24 cellular contexts compared by ENCODE assay signal in genomic region chr19:5059191-5059579, GRCh38.
DNase-seq lines count a peak whose midpoint lies in the region; ATAC-seq and TF ChIP-seq lines count a peak whose summit lies in the region.
"Had no signal": no experiment of that assay in that cellular context is flagged by ENCODE, and none has a peak within 500 bp of the region (broad histone marks: within the 10 kb centered on the region; RNA-seq: fewer than 3 reads in every experiment).

No MANE protein-coding gene starts in this region.

- H3K4me1 ChIP-seq in liver (ENCODE audit: control insufficient read depth in 4 of 4, insufficient read depth in 4 of 4, low read length in 3 of 4), result peaks cover 2 to 14% (median 11%) of the 10 kb centered on the region in 4 donors
- peaks cover 0 to 14% (median 7%) of the 10 kb centered on the region in 4 donors for H3K4me1 ChIP-seq in right lobe of liver
- H3K4me1 ChIP-seq in neural progenitor cell, result peaks cover 25% of the 10 kb centered on the region
- H3K4me1 ChIP-seq: BLaER1, Caco-2, spleen had no signal

- H3K27me3 ChIP-seq in liver (ENCODE audit: control insufficient read depth in 4 of 4, insufficient read depth in 4 of 4, low read length in 3 of 4) (no peaks in the 10 kb centered on the region), right lobe of liver (no peaks in the 10 kb centered on the region), neural progenitor cell (no peaks in the 10 kb centered on the region)
- H3K27me3 ChIP-seq: BLaER1, spleen, tibial nerve had no signal

- H3K4me1 Mint-ChIP-seq in neural progenitor cell (peaks cover 25% of the 10 kb centered on the region), mesothelial cell of epicardium (peaks cover 4% of the 10 kb centered on the region)

- 86% methylated on average over 21 of the region's 21 CpGs for WGBS in liver
- 20% methylated on average over 1 of the region's 21 CpGs for WGBS in right lobe of liver (ENCODE audit: insufficient coverage, low coverage, low lambda C conversion rate, missing lambda C conversion rate)

- TF ChIP-seq CTCF in liver (IDR thresholded peaks at IDR 0.05; ENCODE audit: low read depth, low read length, missing input control) (no peak), right lobe of liver (IDR thresholded peaks at IDR 0.05) (no peak), coronary artery (IDR thresholded peaks at IDR 0.05) (no peak), neural progenitor cell (IDR thresholded peaks at IDR 0.05) (no peak), mesothelial cell of epicardium (IDR thresholded peaks at IDR 0.05; ENCODE audit: unreplicated experiment) (no peak)

- H3K9me3 Mint-ChIP-seq in neural progenitor cell, result peaks cover 10% of the 10 kb centered on the region
- peaks cover 6% of the 10 kb centered on the region for H3K9me3 Mint-ChIP-seq in mesothelial cell of epicardium

- H3K36me3 ChIP-seq in liver (ENCODE audit: control insufficient read depth in 4 of 4, insufficient read depth in 3 of 4, low read depth in 1 of 4, low read length in 3 of 4) (peaks cover 12 to 22% (median 14%) of the 10 kb centered on the region in 4 donors), right lobe of liver (peaks cover 0 to 23% (median 0%) of the 10 kb centered on the region in 4 donors), neural progenitor cell (peaks cover 3% of the 10 kb centered on the region)

- no peak overlapping the region for H3K4me2 ChIP-seq in neural progenitor cell
- H3K4me2 ChIP-seq: BLaER1, GM23338 had no signal

- H3K4me3 ChIP-seq in liver (ENCODE audit: low read depth in 1 of 3, low read length in 3 of 3), result no peak overlapping the region
- H3K4me3 ChIP-seq in right lobe of liver, result no peak overlapping the region
- peak overlapping the region; percentile 49 for H3K4me3 ChIP-seq in coronary artery
- H3K4me3 ChIP-seq in neural progenitor cell, result no peak overlapping the region
- H3K4me3 ChIP-seq: BLaER1, GM23338, spleen, tibial nerve had no signal

- ATAC-seq in right lobe of liver, result no peak
- no peak for ATAC-seq in GM21737 (IDR thresholded peaks at IDR 0.05; ENCODE audit: unreplicated experiment)
- ATAC-seq: Panc1 had no signal

- DNase-seq in right lobe of liver, result no peak
- no peak for DNase-seq in coronary artery (ENCODE audit: low spot score)
- DNase-seq in neural progenitor cell (ENCODE audit: low spot score), result peak; percentile 54
- DNase-seq in DMS 273 treated with DMSO at 0.1 percent for 48 hours (lab: John Stamatoyannopoulos, UW), result no peak
- no peak for DNase-seq in activated CD8-positive, alpha-beta memory T cell treated with anti-CD3 and anti-CD28 coated beads, Interleukin-2, amount 50 U/mL, for 48 hours
- no peak for DNase-seq in mesothelial cell of epicardium (ENCODE audit: low spot score in 2 of 2, unreplicated experiment in 2 of 2)
- DNase-seq: activated CD4-positive, alpha-beta T cell treated with anti-CD3 and anti-CD28 coated beads, Interleukin-2, amount 50 U/mL, for 1 hour; Caco-2; glutamatergic neuron; NCI-H1105 treated with DMSO at 0.1 percent for 48 hours; NCI-H2081; NCI-H510A treated with DMSO at 0.1 percent for 48 hours; spleen had no signal

- H3K27ac ChIP-seq in liver (ENCODE audit: low read depth in 1 of 2, low read length in 2 of 2) (no peak overlapping the region), right lobe of liver (no peak overlapping the region), coronary artery (no peak overlapping the region), neural progenitor cell (peak overlapping the region; percentile 7)
- H3K27ac ChIP-seq: BLaER1, spleen had no signal

- H3K27me3 Mint-ChIP-seq in neural progenitor cell (ENCODE audit: insufficient read depth, low read depth), result peaks cover 5% of the 10 kb centered on the region
- no peaks in the 10 kb centered on the region for H3K27me3 Mint-ChIP-seq in mesothelial cell of epicardium (ENCODE audit: low read depth)
- H3K27me3 Mint-ChIP-seq: activated naive CD8-positive, alpha-beta T cell; stimulated activated naive CD8-positive, alpha-beta T cell treated with anti-CD3 and anti-CD28 coated beads, Interleukin-15, Interleukin-2, amounts not matched to agents 100 ng/mL and 50 ng/mL, for 24 hours had no signal

- peaks cover 9% of the 10 kb centered on the region for H3F3A ChIP-seq in neural progenitor cell (ENCODE audit: low read depth)

- TF ChIP-seq POLR2A in right lobe of liver (IDR thresholded peaks at IDR 0.05), result no peak

- H3K4me3 Mint-ChIP-seq in neural progenitor cell (no peak overlapping the region), mesothelial cell of epicardium (no peak overlapping the region)
- H3K4me3 Mint-ChIP-seq: activated naive CD8-positive, alpha-beta T cell; GM23338; nephron; stimulated activated naive CD8-positive, alpha-beta T cell treated with anti-CD3 and anti-CD28 coated beads, Interleukin-15, Interleukin-2, amounts not matched to agents 100 ng/mL and 50 ng/mL, for 24 hours; T-helper 1 cell treated with Interleukin-12 subunit alpha and Interleukin-12 subunit beta and Interleukin-4 antibody, amounts not matched to agents 30 μg/mL and 1 μg/mL, for 36 hours had no signal

- intact Hi-C loops in right lobe of liver (cut with DNase I), result loop anchor here in 1 of 2 donors (10.0 kb wide), 1 partner anchor 96 kb away; no protein-coding TSS in a partner anchor

- no peak for TF ChIP-seq RAD21 in liver (IDR thresholded peaks at IDR 0.05)

- H3K27ac Mint-ChIP-seq in neural progenitor cell (no peak overlapping the region), mesothelial cell of epicardium (no peak overlapping the region)
- H3K27ac Mint-ChIP-seq: activated naive CD8-positive, alpha-beta T cell; activated T-helper 2 cell treated with anti-CD3 and anti-CD28 coated beads, Interferon-gamma antibody, Interleukin-2, Interleukin-4, amounts not matched to agents 10 μg/mL and 5 μg/mL and 100 μg/mL, durations not matched to agents 14 hours and 24 hours and 36 hours; GM23338; nephron; stimulated activated naive CD8-positive, alpha-beta T cell treated with anti-CD3 and anti-CD28 coated beads, Interleukin-15, Interleukin-2, amounts not matched to agents 100 ng/mL and 50 ng/mL, for 24 hours; T-helper 1 cell treated with Interleukin-12 subunit alpha and Interleukin-12 subunit beta and Interleukin-4 antibody, amounts not matched to agents 30 μg/mL and 1 μg/mL, for 36 hours had no signal

- H4K20me1 ChIP-seq in neural progenitor cell (ENCODE audit: low read depth), result peaks cover 24% of the 10 kb centered on the region

- H3K36me3 Mint-ChIP-seq in neural progenitor cell (peaks cover 31% of the 10 kb centered on the region), mesothelial cell of epicardium (peaks cover 39% of the 10 kb centered on the region)

- peaks cover 0 to 5% (median 3%) of the 10 kb centered on the region in 4 donors for H3K9me3 ChIP-seq in liver (ENCODE audit: control insufficient read depth in 4 of 4, low read length in 3 of 4)
- H3K9me3 ChIP-seq in right lobe of liver, result no peaks in the 10 kb centered on the region
- no peaks in the 10 kb centered on the region for H3K9me3 ChIP-seq in neural progenitor cell (ENCODE audit: low read depth)
- H3K9me3 ChIP-seq: Caco-2 had no signal

- H2AFZ ChIP-seq in neural progenitor cell (replicated peaks), result no peak overlapping the region
- H2AFZ ChIP-seq: GM23338 had no signal

- H3K9ac ChIP-seq in liver (ENCODE audit: low read depth in 1 of 2, low read length in 2 of 2) (no peak overlapping the region), neural progenitor cell (no peak overlapping the region)
- H3K9ac ChIP-seq: BLaER1 had no signal

- no peaks in the 10 kb centered on the region for H3K79me2 ChIP-seq in neural progenitor cell (ENCODE audit: low read depth)

TF ChIP-seq in liver, 16 proteins besides CTCF, POLR2A, EP300 and RAD21:
- peak; percentile 65 to 72 for TF ChIP-seq RXRA (IDR thresholded peaks at IDR 0.05)
- TF ChIP-seq HNF4A (conservative IDR thresholded peaks at IDR 0.05), result no peak
